ENCODE assay signal across 1 cellular context in the genomic region with DNA sequence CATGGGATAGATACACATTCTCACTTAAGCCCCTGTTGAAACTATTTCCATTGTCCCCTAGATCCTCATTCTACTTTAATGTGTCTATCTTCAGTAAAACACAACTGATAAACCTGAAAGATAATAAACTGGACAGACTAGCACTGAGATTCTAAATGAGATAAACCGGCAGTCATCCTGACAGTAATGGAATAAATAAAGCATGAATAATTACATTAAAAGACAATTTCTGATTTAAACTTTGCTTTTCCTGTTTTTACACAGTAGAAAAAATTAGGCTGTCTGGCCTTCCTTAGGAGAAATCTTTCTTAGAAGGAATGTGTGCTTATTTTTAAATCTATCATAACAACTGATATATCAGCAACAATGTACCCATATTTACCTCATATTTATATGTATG.
TF ChIP-seq lines count a peak whose summit lies in the region.

No MANE protein-coding gene starts in this region.

TF ChIP-seq in SK-N-SH treated with all-trans-retinoic acid at 6 μM for 48 hours, 23 proteins besides CTCF, POLR2A, EP300 and RAD21 (continued from another document):
- TF ChIP-seq ISL1 (CRISPR knock-in tag; IDR thresholded peaks at IDR 0.05): peak; percentile 65
- no peak for TF ChIP-seq ZFP30 (CRISPR knock-in tag; IDR thresholded peaks at IDR 0.05)
- peak; percentile 54; the same call in 1 of the 2 replicates for TF ChIP-seq ZC3H10 (CRISPR knock-in tag; IDR thresholded peaks at IDR 0.05)
